ENCODE assay signal across 8 cellular contexts in genomic region chr20:35523298-35523888, GRCh38. TPM values are rescaled to one million over a fixed set of nuclear protein-coding genes. Genes with fewer than 3 reads are reported as not detected.
DNase-seq lines count a peak whose midpoint lies in the region; ATAC-seq, FAIRE-seq and TF ChIP-seq lines count a peak whose summit lies in the region.
"Had no signal": no experiment of that assay in that cellular context is flagged by ENCODE, and none has a peak within 500 bp of the region (broad histone marks: within the 10 kb centered on the region; RNA-seq: fewer than 3 reads in every experiment).

No MANE protein-coding gene starts in this region.

- no peaks in the 10 kb centered on the region for H3K27me3 Mint-ChIP-seq in activated naive CD8-positive, alpha-beta T cell treated with anti-CD3 and anti-CD28 coated beads, Interleukin-2, amount 50 U/mL, for 24 hours
- H3K27me3 Mint-ChIP-seq in nephron (ENCODE audit: low read depth): peaks cover 3% of the 10 kb centered on the region
- H3K27me3 Mint-ChIP-seq: naive thymus-derived CD8-positive, alpha-beta T cell had no signal

- no peak for ATAC-seq in activated naive CD8-positive, alpha-beta T cell treated with anti-CD3 and anti-CD28 coated beads, Interleukin-2, amount 50 U/mL, for 24 hours
- ATAC-seq in GM19328 (IDR thresholded peaks at IDR 0.05; ENCODE audit: unreplicated experiment): no peak

- no peaks in the 10 kb centered on the region for H3K36me3 Mint-ChIP-seq in activated naive CD8-positive, alpha-beta T cell treated with anti-CD3 and anti-CD28 coated beads, Interleukin-2, amount 50 U/mL, for 24 hours (ENCODE audit: low read depth)
- H3K36me3 Mint-ChIP-seq in nephron (ENCODE audit: low read depth): no peaks in the 10 kb centered on the region

- H3K4me1 Mint-ChIP-seq in activated naive CD8-positive, alpha-beta T cell treated with anti-CD3 and anti-CD28 coated beads, Interleukin-2, amount 50 U/mL, for 24 hours: no peaks in the 10 kb centered on the region
- H3K4me1 Mint-ChIP-seq in nephron: no peaks in the 10 kb centered on the region
- H3K4me1 Mint-ChIP-seq: naive thymus-derived CD8-positive, alpha-beta T cell had no signal

- peak in 2 of 3 experiments; percentile 24 to 28 for TF ChIP-seq CTCF in nephron (IDR thresholded peaks at IDR 0.05; ENCODE audit: unreplicated experiment in 3 of 3)

- no peak for TF ChIP-seq POLR2A in GM12892 (IDR thresholded peaks at IDR 0.05; ENCODE audit: low read depth, low read length)

- H3K4me3 Mint-ChIP-seq in activated naive CD8-positive, alpha-beta T cell treated with anti-CD3 and anti-CD28 coated beads, Interleukin-2, amount 50 U/mL, for 24 hours: no peak overlapping the region
- H3K4me3 Mint-ChIP-seq in nephron: no peak overlapping the region
- H3K4me3 Mint-ChIP-seq: naive thymus-derived CD8-positive, alpha-beta T cell had no signal

- DNase-seq in GM12892 (ENCODE audit: insufficient read length) (peak; percentile 45), NAMALWA (ENCODE audit: low spot score) (peak; percentile 53), globus pallidus (ENCODE audit: low spot score) (no peak)
- DNase-seq in activated naive CD8-positive, alpha-beta T cell treated with anti-CD3 and anti-CD28 coated beads, Interleukin-2, amount 50 U/mL, for 24 hours: peak; percentile 37
- DNase-seq in activated CD8-positive, alpha-beta memory T cell treated with anti-CD3 and anti-CD28 coated beads, Interleukin-2, amount 50 U/mL, for 4 hours: no peak

- peak; percentile 21 for FAIRE-seq in GM12892 (lab: Jason Lieb, UNC)

- no peak overlapping the region for H3K27ac Mint-ChIP-seq in activated naive CD8-positive, alpha-beta T cell treated with anti-CD3 and anti-CD28 coated beads, Interleukin-2, amount 50 U/mL, for 24 hours
- H3K27ac Mint-ChIP-seq in nephron: no peak overlapping the region

- no peaks in the 10 kb centered on the region for H3K9me3 Mint-ChIP-seq in activated naive CD8-positive, alpha-beta T cell treated with anti-CD3 and anti-CD28 coated beads, Interleukin-2, amount 50 U/mL, for 24 hours
- no peaks in the 10 kb centered on the region for H3K9me3 Mint-ChIP-seq in nephron
- H3K9me3 Mint-ChIP-seq: naive thymus-derived CD8-positive, alpha-beta T cell had no signal

RNA-seq across cellular contexts. Expression of gene C20orf173, which starts 6.1 kb away (rescaled TPM):
- not detected for polyA plus RNA-seq in GM12892 (2012; ENCODE audit: missing spikeins)
- polyA plus RNA-seq: naive thymus-derived CD8-positive, alpha-beta T cell had no signal

RNA-seq across cellular contexts. Expression of gene ERGIC3, which starts 18.5 kb away (rescaled TPM):
- polyA plus RNA-seq in GM12892 (2012; ENCODE audit: missing spikeins): 169 TPM

Comparison
In these comparisons a context has a peak if more than half of its experiments do, and no peak if none do; other contexts are left out.
1. DNase-seq: peak in GM12892 (single experiment), NAMALWA (single experiment) and activated naive CD8-positive, alpha-beta T cell treated with anti-CD3 and anti-CD28 coated beads, Interleukin-2, amount 50 U/mL, for 24 hours (single experiment); none in globus pallidus (single experiment) and activated CD8-positive, alpha-beta memory T cell treated with anti-CD3 and anti-CD28 coated beads, Interleukin-2, amount 50 U/mL, for 4 hours (single experiment).